ENCODE assay signal across 8 cellular contexts in the genomic region with DNA sequence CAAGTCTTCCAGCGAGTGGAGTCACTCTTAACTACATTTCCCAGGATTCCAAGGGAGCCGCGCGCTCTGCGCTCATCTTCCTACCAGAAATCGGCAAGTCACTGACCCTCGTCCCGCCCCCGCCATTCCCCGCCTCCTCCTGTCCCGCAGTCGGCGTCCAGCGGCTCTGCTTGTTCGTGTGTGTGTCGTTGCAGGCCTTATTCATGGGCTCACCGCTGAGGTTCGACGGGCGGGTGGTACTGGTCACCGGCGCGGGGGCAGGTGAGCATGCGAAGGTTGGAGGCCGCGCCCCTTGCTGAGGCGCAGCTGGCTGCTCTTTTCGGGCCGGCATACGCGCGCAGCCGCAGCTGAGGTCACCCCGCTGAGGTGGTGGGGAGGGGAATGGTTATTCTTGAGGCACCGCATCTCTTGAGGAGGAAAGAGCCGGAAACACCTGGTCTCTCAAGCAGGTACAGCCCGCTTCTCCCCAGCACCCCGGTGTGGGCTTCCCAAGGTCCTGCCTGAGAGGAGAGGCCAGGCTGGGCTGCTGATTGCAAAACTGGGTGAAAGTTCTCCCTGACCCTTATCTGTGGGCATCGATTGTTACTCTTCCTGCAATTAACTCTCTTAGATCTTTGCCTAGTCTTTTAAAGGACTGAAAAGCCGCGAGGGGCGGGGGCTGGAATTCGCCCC. TPM values are rescaled to one million over a fixed set of nuclear protein-coding genes. Genes with fewer than 3 reads are reported as not detected.
A peak's percentile ranks its signal among the peaks of the same experiment; 100 is the strongest.
DNase-seq lines count a peak whose midpoint lies in the region; ATAC-seq and TF ChIP-seq lines count a peak whose summit lies in the region.

A gene with protein sequence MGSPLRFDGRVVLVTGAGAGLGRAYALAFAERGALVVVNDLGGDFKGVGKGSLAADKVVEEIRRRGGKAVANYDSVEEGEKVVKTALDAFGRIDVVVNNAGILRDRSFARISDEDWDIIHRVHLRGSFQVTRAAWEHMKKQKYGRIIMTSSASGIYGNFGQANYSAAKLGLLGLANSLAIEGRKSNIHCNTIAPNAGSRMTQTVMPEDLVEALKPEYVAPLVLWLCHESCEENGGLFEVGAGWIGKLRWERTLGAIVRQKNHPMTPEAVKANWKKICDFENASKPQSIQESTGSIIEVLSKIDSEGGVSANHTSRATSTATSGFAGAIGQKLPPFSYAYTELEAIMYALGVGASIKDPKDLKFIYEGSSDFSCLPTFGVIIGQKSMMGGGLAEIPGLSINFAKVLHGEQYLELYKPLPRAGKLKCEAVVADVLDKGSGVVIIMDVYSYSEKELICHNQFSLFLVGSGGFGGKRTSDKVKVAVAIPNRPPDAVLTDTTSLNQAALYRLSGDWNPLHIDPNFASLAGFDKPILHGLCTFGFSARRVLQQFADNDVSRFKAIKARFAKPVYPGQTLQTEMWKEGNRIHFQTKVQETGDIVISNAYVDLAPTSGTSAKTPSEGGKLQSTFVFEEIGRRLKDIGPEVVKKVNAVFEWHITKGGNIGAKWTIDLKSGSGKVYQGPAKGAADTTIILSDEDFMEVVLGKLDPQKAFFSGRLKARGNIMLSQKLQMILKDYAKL (plus strand): TSS at position 125 of the 672 bp plus-strand sequence. CDS start 79 bp downstream, at position 204.

- H3K9me3 Mint-ChIP-seq in chondrocyte (ENCODE audit: low read depth): peaks cover 18% of the 10 kb centered on the region

- TF ChIP-seq CTCF in chondrocyte (IDR thresholded peaks at IDR 0.05): no peak

- H3K36me3 Mint-ChIP-seq in chondrocyte (ENCODE audit: low read depth): peaks cover 5% of the 10 kb centered on the region

- ATAC-seq in GM19043 (IDR thresholded peaks at IDR 0.05; ENCODE audit: low read depth, unreplicated experiment) (peak; percentile 92), HG03378 (IDR thresholded peaks at IDR 0.05; ENCODE audit: unreplicated experiment) (peak; percentile 92)

- no peaks in the 10 kb centered on the region for H3K27me3 Mint-ChIP-seq in chondrocyte (ENCODE audit: low read depth)

- H3K27ac Mint-ChIP-seq in chondrocyte (ENCODE audit: unreplicated experiment): peak within 1 kb of the TSS; percentile 96

- H3K4me3 Mint-ChIP-seq in chondrocyte (ENCODE audit: unreplicated experiment): peak within 1 kb of the TSS; percentile 99

- DNase-seq in AG20443 (ENCODE audit: low spot score) (peak; percentile 93), NCI-H460 (ENCODE audit: extremely low read depth, low read depth) (peak; percentile 87), chondrocyte (ENCODE audit: low spot score) (peak; percentile 95), kidney glomerular epithelial cell (lab: John Stamatoyannopoulos, UW) (peak; percentile 92)
- DNase-seq in activated CD4-positive, alpha-beta T cell treated with anti-CD3 and anti-CD28 coated beads for 24 hours (ENCODE audit: low read depth in 2 of 2): peak; percentile 62 to 76
- DNase-seq in stimulated activated CD4-positive, alpha-beta T cell treated with anti-CD3 and anti-CD28 coated beads, Interleukin-1b, Interleukin-23, amount 100 ng/mL, for 1 hour (ENCODE audit: low read depth in 2 of 2): peak; percentile 28 to 54

- H3K4me1 Mint-ChIP-seq in chondrocyte (ENCODE audit: low read depth): peaks cover 10% of the 10 kb centered on the region

RNA-seq across cellular contexts. Expression of the gene that starts here (rescaled TPM):
- total RNA-seq in NCI-H460 (2014; rRNA removed; shearing (Covaris generic)): 151 and 170 TPM in 2 replicates
- polyA plus RNA-seq in NCI-H460 (2014; cell fraction: nucleus; rRNA removed): 118 and 130 TPM in 2 replicates
- total RNA-seq in chondrocyte: 92.8 to 118 TPM (median 98.4 TPM) in 3 replicates

Comparison
In these comparisons a context has a peak if more than half of its experiments do, and no peak if none do; other contexts are left out.
1. Peak in every context shown above with its lines: DNase-seq and ATAC-seq.
2. DNase-seq: peak in every context shown above with its lines; median percentile 95 in chondrocyte; 93 in AG20443; 92 in kidney glomerular epithelial cell; 87 in NCI-H460; 69 in activated CD4-positive, alpha-beta T cell treated with anti-CD3 and anti-CD28 coated beads for 24 hours; 41 in stimulated activated CD4-positive, alpha-beta T cell treated with anti-CD3 and anti-CD28 coated beads, Interleukin-1b, Interleukin-23, amount 100 ng/mL, for 1 hour.